In the genomic region with DNA sequence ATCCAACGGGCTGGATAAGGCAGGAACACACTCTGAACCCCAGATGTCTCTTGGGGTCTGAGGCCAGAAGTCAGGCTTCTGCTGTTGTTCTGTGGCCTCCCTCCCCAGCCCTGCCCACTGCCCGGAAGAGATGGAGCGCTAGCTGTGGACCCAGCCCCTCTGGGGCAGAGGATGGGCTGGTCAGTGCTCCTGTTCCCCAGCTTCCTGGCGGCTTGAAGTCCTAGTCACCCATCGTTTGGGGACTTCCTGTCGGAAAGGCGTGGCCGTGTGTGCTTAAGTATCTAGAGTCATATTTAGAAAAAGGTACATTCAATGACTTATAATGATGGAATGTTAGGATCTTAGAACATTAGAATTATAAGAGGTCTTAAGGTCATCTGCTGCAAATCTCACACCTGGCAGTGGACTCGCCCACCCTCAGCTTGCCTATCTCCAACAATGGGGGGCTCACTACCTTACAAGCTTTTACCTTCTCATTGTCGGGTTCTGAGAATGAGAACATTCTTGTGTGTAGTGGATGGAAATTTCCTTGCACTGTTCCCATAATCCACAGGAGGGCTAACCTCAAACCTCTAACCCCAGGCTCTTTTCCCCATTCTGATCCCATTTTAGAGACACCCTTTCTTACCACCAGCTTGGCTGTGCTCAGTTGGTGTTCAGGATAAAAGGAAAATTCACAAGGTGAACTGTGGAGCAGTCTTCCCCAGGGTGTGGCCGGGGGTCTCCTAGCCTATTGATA, we compare ENCODE assay signal across 18 cellular contexts. TPM values are rescaled to one million over a fixed set of nuclear protein-coding genes. Genes with fewer than 3 reads are reported as not detected.
"Had no signal": no experiment of that assay in that cellular context is flagged by ENCODE, and none has a peak within 500 bp of the region (broad histone marks: within the 10 kb centered on the region; RNA-seq: fewer than 3 reads in every experiment).

No MANE protein-coding gene starts in this region.

- H3K9me3 Mint-ChIP-seq: activated naive CD4-positive, alpha-beta T cell treated with anti-CD3 and anti-CD28 coated beads, Interleukin-2, amount 50 U/mL, for 72 hours; endodermal cell; natural killer cell treated with Interleukin-12 subunit alpha and Interleukin-12 subunit beta and Interleukin-15 and Interleukin-18, amount 100 ng/mL, for 72 hours; stimulated activated memory B cell treated with anti-CD40 and anti-IgM and Interleukin-4, amounts not matched to agents 10 μg/mL and 1 μg/mL and 100 μg/mL, for 72 hours; T-helper 1 cell treated with Interleukin-12 subunit alpha and Interleukin-12 subunit beta and Interleukin-4 antibody, amounts not matched to agents 30 μg/mL and 1 μg/mL, for 36 hours had no signal

- H3K27ac ChIP-seq: adrenal gland, epithelial cell of prostate, gastrocnemius medialis, neutrophil, pancreas, sigmoid colon, testis, WERI-Rb-1 had no signal

- H3K36me3 Mint-ChIP-seq: activated naive CD4-positive, alpha-beta T cell treated with anti-CD3 and anti-CD28 coated beads, Interleukin-2, amount 50 U/mL, for 72 hours; natural killer cell treated with Interleukin-12 subunit alpha and Interleukin-12 subunit beta and Interleukin-15 and Interleukin-18, amount 100 ng/mL, for 72 hours; stimulated activated memory B cell treated with anti-CD40 and anti-IgM and Interleukin-4, amounts not matched to agents 10 μg/mL and 1 μg/mL and 100 μg/mL, for 72 hours had no signal

- H3K4me1 Mint-ChIP-seq: endodermal cell; stimulated activated memory B cell treated with anti-CD40 and anti-IgM and Interleukin-4, amounts not matched to agents 10 μg/mL and 1 μg/mL and 100 μg/mL, for 72 hours had no signal

- H3K4me1 ChIP-seq: adrenal gland, gastrocnemius medialis, pancreas, sigmoid colon, testis had no signal

- DNase-seq: activated CD4-positive, alpha-beta T cell treated with anti-CD3 and anti-CD28 coated beads for 1 hour; activated CD8-positive, alpha-beta memory T cell treated with anti-CD3 and anti-CD28 coated beads for 24 hours; activated gamma-delta T cell; adrenal gland; endodermal cell; gastrocnemius medialis; left cardiac atrium; pancreas; sigmoid colon; stimulated activated CD4-positive, alpha-beta T cell treated with anti-CD3 and anti-CD28 coated beads, Interleukin-4, amount 100 ng/mL, for 4 hours; testis; WERI-Rb-1 had no signal

- H3K4me3 Mint-ChIP-seq: endodermal cell; natural killer cell treated with Interleukin-12 subunit alpha and Interleukin-12 subunit beta and Interleukin-15 and Interleukin-18, amount 100 ng/mL, for 72 hours; stimulated activated memory B cell treated with anti-CD40 and anti-IgM and Interleukin-4, amounts not matched to agents 10 μg/mL and 1 μg/mL and 100 μg/mL, for 72 hours; T-helper 1 cell treated with Interleukin-12 subunit alpha and Interleukin-12 subunit beta and Interleukin-4 antibody, amounts not matched to agents 30 μg/mL and 1 μg/mL, for 36 hours had no signal

- ATAC-seq: activated naive CD4-positive, alpha-beta T cell treated with anti-CD3 and anti-CD28 coated beads, Interleukin-2, amount 50 U/mL, for 72 hours; gastrocnemius medialis; left cardiac atrium; pancreas; stimulated activated memory B cell treated with anti-CD40 and anti-IgM and Interleukin-4, amounts not matched to agents 10 μg/mL and 1 μg/mL and 100 μg/mL, for 72 hours had no signal

- H3K27me3 ChIP-seq: adrenal gland, pancreas, testis had no signal

RNA-seq across cellular contexts. Expression of a gene that starts 13.4 kb away (rescaled TPM):
- total RNA-seq: natural killer cell treated with Interleukin-12 subunit alpha and Interleukin-12 subunit beta and Interleukin-15 and Interleukin-18, amount 100 ng/mL, for 72 hours had no signal
